Comparison of ENCODE assay signal across 26 cellular contexts in genomic region chr5:76723266-76723665, GRCh38. TPM values are rescaled to one million over a fixed set of nuclear protein-coding genes. Genes with fewer than 3 reads are reported as not detected.
DNase-seq lines count a peak whose midpoint lies in the region; ATAC-seq, FAIRE-seq and TF ChIP-seq lines count a peak whose summit lies in the region.
"Had no signal": no experiment of that assay in that cellular context is flagged by ENCODE, and none has a peak within 500 bp of the region (broad histone marks: within the 10 kb centered on the region; RNA-seq: fewer than 3 reads in every experiment).

No MANE protein-coding gene starts in this region.

- H3K27me3 Mint-ChIP-seq in immature natural killer cell (ENCODE audit: low read depth in 3 of 3), result peaks cover 0 to 2% (median 0%) of the 10 kb centered on the region in 3 donors

- peaks cover 0 to 9% (median 3%) of the 10 kb centered on the region in 3 donors for H3K36me3 Mint-ChIP-seq in immature natural killer cell

- intact Hi-C loops in HepG2 (cut with micrococcal nuclease; ENCODE audit: unreplicated experiment), result no loop called here
- intact Hi-C loops in right lobe of liver (cut with DNase I), result no loop called here
- intact Hi-C loops in K562 (cut with micrococcal nuclease), result no loop called here

- H3K36me3 ChIP-seq in HepG2 (replicated peaks in 1 of 2; ENCODE audit: control insufficient read depth in 1 of 2, insufficient read depth in 2 of 2, low read length in 2 of 2) (no peaks in the 10 kb centered on the region), right lobe of liver (no peaks in the 10 kb centered on the region), K562 (ENCODE audit: control insufficient read depth, insufficient read depth, low read length) (0 out of 3 replicates have a peak, but pooled peaks cover 4% of the 10 kb centered on the region), H7 (replicated peaks; ENCODE audit: control insufficient read depth, insufficient read depth, low read length) (no peaks in the 10 kb centered on the region)
- H3K36me3 ChIP-seq: MG63 had no signal

- no peak overlapping the region for H3K4me2 ChIP-seq in HepG2 (ENCODE audit: low read depth, low read length)
- no peak overlapping the region for H3K4me2 ChIP-seq in K562 (ENCODE audit: insufficient read depth, low read length)
- H3K4me2 ChIP-seq: PC-9 had no signal

- TF ChIP-seq EP300 in HepG2 (IDR thresholded peaks at IDR 0.05; ENCODE audit: low read depth in 2 of 2, low read length in 2 of 2) (no peak), HepG2 (CRISPR knock-in tag; IDR thresholded peaks at IDR 0.05; ENCODE audit: borderline replicate concordance) (no peak), K562 (IDR thresholded peaks at IDR 0.05; ENCODE audit: low read length) (no peak)

- POLR2A ChIA-PET in HepG2 (lab: Yijun Ruan, JAX), result interaction anchor here (0.8 kb wide), 1 partner anchor 11 kb away, joined by 3 read pairs; no protein-coding TSS in a partner anchor
- POLR2A ChIA-PET in K562 (lab: Yijun Ruan, JAX), result no interaction called here

- H2AFZ ChIP-seq in HepG2 (ENCODE audit: low read length) (no peak overlapping the region), K562 (ENCODE audit: low read depth, low read length) (no peak overlapping the region)
- H2AFZ ChIP-seq: PC-9 had no signal

- ATAC-seq in HepG2, result no peak
- no peak for ATAC-seq in right lobe of liver
- ATAC-seq in K562, result no peak
- no peak for ATAC-seq in SK-N-SH treated with all-trans-retinoic acid at 6 μM for 48 hours
- no peak for ATAC-seq in HG03045 (IDR thresholded peaks at IDR 0.05; ENCODE audit: unreplicated experiment)

- CTCF ChIA-PET in HepG2 (lab: Yijun Ruan, JAX; ENCODE audit: low intra/inter-chr PET ratio, low total read pairs), result no interaction called here
- CTCF ChIA-PET in K562 (lab: Yijun Ruan, JAX; ENCODE audit: low intra/inter-chr PET ratio), result no interaction called here

- H4K20me1 ChIP-seq in HepG2 (ENCODE audit: insufficient read depth, low read length) (no peaks in the 10 kb centered on the region), K562 (replicated peaks; ENCODE audit: control insufficient read depth, insufficient read depth, low read length) (no peaks in the 10 kb centered on the region)

- TF ChIP-seq CTCF in HepG2 (CRISPR knock-in tag; IDR thresholded peaks at IDR 0.05) (no peak), right lobe of liver (IDR thresholded peaks at IDR 0.05) (no peak), K562 (IDR thresholded peaks at IDR 0.05 in 2 of 3, conservative IDR thresholded peaks at IDR 0.05 in 1 of 3; ENCODE audit: insufficient read depth in 2 of 3, low read depth in 1 of 3, low read length in 3 of 3) (no peak)

- no peaks in the 10 kb centered on the region for H3K27me3 ChIP-seq in HepG2 (ENCODE audit: control insufficient read depth in 1 of 2, insufficient read depth in 2 of 2, low read length in 2 of 2)
- H3K27me3 ChIP-seq in right lobe of liver, result no peaks in the 10 kb centered on the region
- no peaks in the 10 kb centered on the region for H3K27me3 ChIP-seq in K562 (ENCODE audit: control insufficient read depth in 2 of 2, insufficient read depth in 2 of 2, low read length in 2 of 2)
- H3K27me3 ChIP-seq in H7 (ENCODE audit: control insufficient read depth, insufficient read depth, low read length), result no peaks in the 10 kb centered on the region
- H3K27me3 ChIP-seq: MG63 had no signal

- TF ChIP-seq RAD21 in HepG2 (CRISPR knock-in tag; IDR thresholded peaks at IDR 0.05) (no peak), K562 (CRISPR knock-in tag; conservative IDR thresholded peaks at IDR 0.05 in 1 of 2, IDR thresholded peaks at IDR 0.05 in 1 of 2) (no peak)

- no peak for TF ChIP-seq POLR2A in HepG2 (IDR thresholded peaks at IDR 0.05; ENCODE audit: insufficient read depth in 1 of 2, low read depth in 2 of 2, low read length in 2 of 2)
- no peak for TF ChIP-seq POLR2A in right lobe of liver (IDR thresholded peaks at IDR 0.05)
- TF ChIP-seq POLR2A in K562 (conservative IDR thresholded peaks at IDR 0.05), result no peak

- H3K9me1 ChIP-seq in K562 (ENCODE audit: control insufficient read depth, insufficient read depth, low read length), result no peaks in the 10 kb centered on the region

- H3K27ac ChIP-seq in HepG2 (ENCODE audit: extremely low read length, insufficient read depth, low read length), result no peak overlapping the region
- no peak overlapping the region for H3K27ac ChIP-seq in right lobe of liver
- no peak overlapping the region for H3K27ac ChIP-seq in K562 (ENCODE audit: extremely low read depth, low read depth, low read length)
- H3K27ac ChIP-seq: PC-9, SK-N-MC had no signal

- peak overlapping the region in 2 of 5 donors; percentile 11 to 72 for H3K4me3 Mint-ChIP-seq in immature natural killer cell
- H3K4me3 Mint-ChIP-seq: H9, IgD-negative memory B cell had no signal

- H3K9me3 ChIP-seq in HepG2 (ENCODE audit: low read length) (no peaks in the 10 kb centered on the region), right lobe of liver (no peaks in the 10 kb centered on the region), K562 (replicated peaks; ENCODE audit: control insufficient read depth, insufficient read depth, low read depth, low read length) (no peaks in the 10 kb centered on the region; the same call in 1 of the 2 replicates)
- H3K9me3 ChIP-seq: MG63 had no signal

- H3K27ac Mint-ChIP-seq in immature natural killer cell, result peak overlapping the region in 5 of 6 donors; percentile 61 to 83 (median 78)
- H3K27ac Mint-ChIP-seq: H9, IgD-negative memory B cell had no signal

- in situ Hi-C loops in HepG2 (cut with HindIII; ENCODE audit: extremely low pct_ligation_motif_present, low pct_unique_long_range_greater_than_20kb) (no loop called here), K562 (cut with MboI) (no loop called here)

- H3K79me2 ChIP-seq in HepG2 (ENCODE audit: insufficient read depth, low read length), result no peaks in the 10 kb centered on the region
- H3K79me2 ChIP-seq in K562 (ENCODE audit: control insufficient read depth, insufficient read depth, low read length), result peaks cover 42% of the 10 kb centered on the region

- DNase-seq in HepG2 (ENCODE audit: low spot score) (no peak), right lobe of liver (no peak), K562 (ENCODE audit: extremely low read depth in 1 of 4, low spot score in 3 of 4) (no peak), immature natural killer cell (no peak), NOMO-1 (lab: John Stamatoyannopoulos, UW; ENCODE audit: unreplicated experiment in 2 of 2) (no peak), H7 (no peak)
- DNase-seq: 8988T, AML-193, C1 segment of cervical spinal cord, EL, GF-D8, H9, Karpas-422, MG63, NCI-H1417, NCI-H1694 treated with DMSO at 0.1 percent for 48 hours, NCI-H2081 treated with DMSO at 0.1 percent for 48 hours, NCI-H2171 treated with DMSO at 0.1 percent for 48 hours, NCI-H526, PC-9, RPMI8226, SHP77 had no signal

- H3K9ac ChIP-seq in HepG2 (ENCODE audit: insufficient read depth, low read depth, low read length) (no peak overlapping the region), K562 (ENCODE audit: insufficient read depth in 1 of 2, low read depth in 2 of 2, low read length in 2 of 2) (no peak overlapping the region)

- H3K4me3 ChIP-seq in HepG2 (replicated peaks in 1 of 3; ENCODE audit: insufficient read depth in 1 of 3, low read depth in 2 of 3, low read length in 3 of 3) (no peak overlapping the region), right lobe of liver (no peak overlapping the region), K562 (no peak overlapping the region), H7 (ENCODE audit: insufficient read depth, low read depth, low read length) (no peak overlapping the region)
- H3K4me3 ChIP-seq: MG63, PC-9, SK-N-MC had no signal

- BruUV-seq in HepG2 (replicated peaks; lab: Mats Ljungman, UMichigan) (no TSS peak), K562 (replicated peaks; lab: Mats Ljungman, UMichigan) (no TSS peak)

- H3K4me1 Mint-ChIP-seq in immature natural killer cell, result peaks cover 71 to 90% of the 10 kb centered on the region in 2 donors

- H3K4me1 ChIP-seq in HepG2 (ENCODE audit: insufficient read depth, low read length) (peaks cover 21% of the 10 kb centered on the region), right lobe of liver (no peaks in the 10 kb centered on the region), K562 (replicated peaks in 1 of 2; ENCODE audit: control insufficient read depth in 2 of 2, insufficient read depth in 2 of 2, low read length in 2 of 2) (peaks cover 0 to 11% of the 10 kb centered on the region in 2 experiments; a peak in 3 of 5 replicates)

- FAIRE-seq in HepG2 (lab: Jason Lieb, UNC) (no peak), K562 (lab: Jason Lieb, UNC) (peak; percentile 15)

- no peaks in the 10 kb centered on the region for H3K9me3 Mint-ChIP-seq in immature natural killer cell
- H3K9me3 Mint-ChIP-seq: IgD-negative memory B cell had no signal

- WGBS in HepG2 (ENCODE audit: low lambda C conversion rate), result 64% methylated on average over 1 of the region's 1 CpG
- WGBS in right lobe of liver (ENCODE audit: insufficient coverage, low coverage, low lambda C conversion rate, missing lambda C conversion rate), result 67% methylated on average over 1 of the region's 1 CpG
- 63% methylated on average over 1 of the region's 1 CpG for WGBS in K562 (ENCODE audit: insufficient coverage, low coverage, missing lambda C conversion rate)

RNA-seq across cellular contexts. Expression of gene F2R, which starts 7.3 kb away (rescaled TPM):
- total RNA-seq in HepG2 (2016; rRNA removed; fragmentation: Illumina TruSeq; extraction: Trizol), result 4.6 and 8.3 TPM in 2 replicates
- total RNA-seq in HepG2 (2016; cell fraction: cytosol; rRNA removed; fragmentation: Illumina TruSeq; extraction: Trizol; ENCODE audit: low read depth), result 0.40 and 0.97 TPM in 2 replicates
- total RNA-seq in HepG2 (2016; cell fraction: insoluble cytoplasmic fraction; rRNA removed; fragmentation: Illumina TruSeq; extraction: Trizol), result 5.0 and 8.5 TPM in 2 replicates
- total RNA-seq in HepG2 (2016; cell fraction: membrane; rRNA removed; fragmentation: Illumina TruSeq; extraction: Trizol), result 3.6 and 3.7 TPM in 2 replicates
- 9.1 and 9.6 TPM in 2 replicates for total RNA-seq in HepG2 (2016; cell fraction: nucleus; rRNA removed; fragmentation: Illumina TruSeq; extraction: Trizol)
- 12.3 and 13.6 TPM in 2 replicates for polyA plus RNA-seq in HepG2 (2011; rRNA removed)
- polyA plus RNA-seq in HepG2 (2011; cell fraction: cytosol; rRNA removed), result 10.7 and 16.3 TPM in 2 replicates
- polyA plus RNA-seq in HepG2 (2011; cell fraction: nucleus; rRNA removed), result 2.4 and 3.8 TPM in 2 replicates
- polyA plus RNA-seq in HepG2 (2012), result 5.7 and 5.9 TPM in 2 replicates
- polyA plus RNA-seq in HepG2 (2016; cell fraction: cytosol; fragmentation: Illumina TruSeq; extraction: Trizol; ENCODE audit: low read depth), result 0.66 and 0.90 TPM in 2 replicates
- 5.5 and 5.8 TPM in 2 replicates for polyA plus RNA-seq in HepG2 (2016; cell fraction: insoluble cytoplasmic fraction; fragmentation: Illumina TruSeq; extraction: Trizol; ENCODE audit: low read depth)
- polyA plus RNA-seq in HepG2 (2016; cell fraction: membrane; fragmentation: Illumina TruSeq; extraction: Trizol; ENCODE audit: low read depth), result 1.6 and 2.1 TPM in 2 replicates
- polyA plus RNA-seq in HepG2 (2016; cell fraction: nucleus; fragmentation: Illumina TruSeq; extraction: Trizol; ENCODE audit: insufficient read depth, low read depth), result 10.9 and 12.9 TPM in 2 replicates
- polyA minus RNA-seq in HepG2 (2011; rRNA and poly(A)+ RNA removed; ENCODE audit: low replicate concordance), result 1.3 and 28.5 TPM in 2 replicates
- polyA minus RNA-seq in HepG2 (2011; cell fraction: cytosol; rRNA and poly(A)+ RNA removed), result 8.1 and 10.8 TPM in 2 replicates
- 4.8 and 6.0 TPM in 2 replicates for polyA minus RNA-seq in HepG2 (2011; cell fraction: nucleus; rRNA and poly(A)+ RNA removed)
- 10 to 100 TPM in 5 of 6 experiments, 1 to 10 TPM in 1; 3.5 to 18.4 (median 11.4) TPM for total RNA-seq in right lobe of liver
- 26.4 and 32.1 TPM in 2 replicates for total RNA-seq in K562 (2011; cell fraction: chromatin; rRNA removed; ENCODE audit: low replicate concordance)
- total RNA-seq in K562 (2011; cell fraction: nucleolus; rRNA removed), result 29.2 and 33.2 TPM in 2 replicates
- 46.1 and 60.1 TPM in 2 replicates for total RNA-seq in K562 (2011; cell fraction: nucleoplasm; rRNA removed)
- 11.2 and 13.7 TPM in 2 replicates for total RNA-seq in K562 (2014; rRNA removed)
- total RNA-seq in K562 (2014; rRNA removed; fragmentation: Illumina TruSeq; extraction: Trizol), result 15.1 and 15.2 TPM in 2 replicates
- total RNA-seq in K562 (2015; rRNA removed; fragmentation: Illumina TruSeq; extraction: Trizol), result 10.5 and 11.1 TPM in 2 replicates
- 14.7 and 15.3 TPM in 2 replicates for total RNA-seq in K562 (2021)
- polyA plus RNA-seq in K562 (2011; rRNA removed), result 34.7 and 56.5 TPM in 2 replicates
- polyA plus RNA-seq in K562 (2011; cell fraction: cytosol; rRNA removed), result 39.1 and 73.9 TPM in 2 replicates
- polyA plus RNA-seq in K562 (2011; cell fraction: nucleus; rRNA removed), result 11.1 and 24.1 TPM in 2 replicates
- polyA plus RNA-seq in K562 (2012), result 10.9 and 11.1 TPM in 2 replicates
- polyA plus RNA-seq in K562 (2014; fragmentation: Illumina TruSeq; extraction: Trizol), result 19.1 and 19.8 TPM in 2 replicates
- polyA plus RNA-seq in K562 (2014; fragmentation: Nextera tagmentation; extraction: Ambion mirVana), result 1 to 10 TPM; 4.0 to 4.9 TPM
- 17.1 and 18.5 TPM in 2 replicates for polyA plus RNA-seq in K562 (2014; rRNA removed)
- polyA minus RNA-seq in K562 (2011; rRNA and poly(A)+ RNA removed), result 35.4 and 55.1 TPM in 2 replicates
- polyA minus RNA-seq in K562 (2011; cell fraction: cytosol; rRNA and poly(A)+ RNA removed), result 13.9 and 23.1 TPM in 2 replicates
- polyA minus RNA-seq in K562 (2011; cell fraction: nucleus; rRNA and poly(A)+ RNA removed), result 8.1 and 19.8 TPM in 2 replicates
- 100 to 1,000 TPM in 2 of 3 donors, 10 to 100 TPM in 1; 92.6 to 115 (median 106) TPM for polyA plus RNA-seq in immature natural killer cell
- total RNA-seq in H7 (2014; rRNA removed; shearing (Covaris generic)), result 17.1 and 23.3 TPM in 2 replicates

Comparison
In these comparisons a context has a peak if more than half of its experiments do, and no peak if none do; other contexts are left out.
1. Of the 241 proteins assayed by ChIP-seq in both HepG2 and K562: peak only in HepG2: none; only in K562: ADNP, CHD4, HDAC2, ZFP36 and ZKSCAN1; in both: none; in neither: 235; mixed calls (peak in some experiments, not most) for 1.